Comparison of ENCODE assay signal across 1 cellular context in the genomic region with DNA sequence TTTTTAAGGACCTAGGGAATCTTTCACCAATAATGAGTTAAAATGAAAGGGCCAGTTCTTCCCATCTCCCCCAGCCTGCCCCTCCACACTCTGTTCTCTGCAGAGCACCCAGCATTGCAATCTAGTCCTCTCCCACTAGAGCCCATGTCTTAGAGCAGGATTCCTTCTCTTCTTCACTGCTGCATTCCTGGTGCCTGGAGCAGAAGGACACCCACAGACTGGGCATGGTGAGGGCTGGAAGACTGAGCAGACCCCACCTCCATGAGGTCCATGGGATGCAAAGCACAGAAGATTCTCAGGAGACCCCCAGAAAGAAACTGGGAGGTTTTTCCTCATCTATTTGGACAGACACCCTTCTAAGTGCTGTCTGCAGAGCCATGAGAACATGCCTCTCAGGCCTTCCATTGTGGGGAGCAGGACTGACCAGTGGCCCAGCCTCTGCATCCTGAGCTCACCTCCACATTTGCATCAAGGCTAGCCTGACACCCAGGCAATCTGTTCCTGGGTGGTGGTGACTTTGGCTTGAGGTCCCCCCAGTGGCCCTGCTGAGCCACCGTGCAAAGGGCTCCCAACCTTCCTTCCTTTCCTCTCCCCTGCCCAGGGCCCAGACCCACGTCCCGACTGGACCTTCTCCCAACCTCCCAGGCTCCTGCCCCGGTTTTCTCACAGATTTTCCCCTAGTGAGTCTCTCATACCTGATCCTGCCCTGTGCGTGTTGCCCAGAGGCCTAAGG.
TF ChIP-seq lines count a peak whose summit lies in the region.

No MANE protein-coding gene starts in this region.

TF ChIP-seq in HCT116, 20 proteins besides CTCF, POLR2A, EP300 and RAD21 (continued from another document):
- TF ChIP-seq, protein P1, sequence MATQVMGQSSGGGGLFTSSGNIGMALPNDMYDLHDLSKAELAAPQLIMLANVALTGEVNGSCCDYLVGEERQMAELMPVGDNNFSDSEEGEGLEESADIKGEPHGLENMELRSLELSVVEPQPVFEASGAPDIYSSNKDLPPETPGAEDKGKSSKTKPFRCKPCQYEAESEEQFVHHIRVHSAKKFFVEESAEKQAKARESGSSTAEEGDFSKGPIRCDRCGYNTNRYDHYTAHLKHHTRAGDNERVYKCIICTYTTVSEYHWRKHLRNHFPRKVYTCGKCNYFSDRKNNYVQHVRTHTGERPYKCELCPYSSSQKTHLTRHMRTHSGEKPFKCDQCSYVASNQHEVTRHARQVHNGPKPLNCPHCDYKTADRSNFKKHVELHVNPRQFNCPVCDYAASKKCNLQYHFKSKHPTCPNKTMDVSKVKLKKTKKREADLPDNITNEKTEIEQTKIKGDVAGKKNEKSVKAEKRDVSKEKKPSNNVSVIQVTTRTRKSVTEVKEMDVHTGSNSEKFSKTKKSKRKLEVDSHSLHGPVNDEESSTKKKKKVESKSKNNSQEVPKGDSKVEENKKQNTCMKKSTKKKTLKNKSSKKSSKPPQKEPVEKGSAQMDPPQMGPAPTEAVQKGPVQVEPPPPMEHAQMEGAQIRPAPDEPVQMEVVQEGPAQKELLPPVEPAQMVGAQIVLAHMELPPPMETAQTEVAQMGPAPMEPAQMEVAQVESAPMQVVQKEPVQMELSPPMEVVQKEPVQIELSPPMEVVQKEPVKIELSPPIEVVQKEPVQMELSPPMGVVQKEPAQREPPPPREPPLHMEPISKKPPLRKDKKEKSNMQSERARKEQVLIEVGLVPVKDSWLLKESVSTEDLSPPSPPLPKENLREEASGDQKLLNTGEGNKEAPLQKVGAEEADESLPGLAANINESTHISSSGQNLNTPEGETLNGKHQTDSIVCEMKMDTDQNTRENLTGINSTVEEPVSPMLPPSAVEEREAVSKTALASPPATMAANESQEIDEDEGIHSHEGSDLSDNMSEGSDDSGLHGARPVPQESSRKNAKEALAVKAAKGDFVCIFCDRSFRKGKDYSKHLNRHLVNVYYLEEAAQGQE (IDR thresholded peaks at IDR 0.05; ENCODE audit: low read depth): no peak
- no peak for TF ChIP-seq POLR2AphosphoS5 (IDR thresholded peaks at IDR 0.05; ENCODE audit: low read depth, low read length)
- TF ChIP-seq JUND (IDR thresholded peaks at IDR 0.05): no peak
- TF ChIP-seq ELF1 (IDR thresholded peaks at IDR 0.05; ENCODE audit: borderline replicate concordance, low read depth): no peak
- TF ChIP-seq TCF7L2 (IDR thresholded peaks at IDR 0.05; ENCODE audit: borderline replicate concordance, extremely low read depth, insufficient read depth, insufficient read length): no peak
